6 cellular contexts compared by ENCODE assay signal in the genomic region with DNA sequence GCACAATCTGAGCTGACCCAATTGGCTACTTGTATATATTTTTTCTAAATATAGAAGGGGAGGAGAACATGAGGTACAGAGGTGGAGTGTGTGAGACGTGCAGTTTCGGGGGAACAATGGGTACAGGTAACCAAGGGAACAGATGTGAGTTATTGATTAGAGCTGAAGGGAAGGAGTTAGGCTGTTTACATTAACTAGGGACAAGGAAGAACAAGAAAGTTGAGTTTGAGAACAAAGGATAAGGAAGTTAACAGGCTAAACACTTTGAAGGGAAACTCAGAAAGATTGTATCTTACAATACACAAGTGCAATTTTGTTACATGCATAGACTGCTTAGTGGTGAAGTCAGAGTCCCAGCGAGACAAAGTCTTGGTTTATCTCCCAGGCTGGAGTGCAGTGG.
DNase-seq lines count a peak whose midpoint lies in the region; ATAC-seq, FAIRE-seq and TF ChIP-seq lines count a peak whose summit lies in the region.
"Not testable (repeated sequence)": the region's sequence is repeated elsewhere in the genome, so short reads cannot be mapped to it uniquely, and the experiment has no call there.

No MANE protein-coding gene starts in this region.

- not testable (repeated sequence) for H4K20me1 ChIP-seq in GM12878 (ENCODE audit: control insufficient read depth, insufficient read depth)

- H4K12ac ChIP-seq in trophoblast cell (ENCODE audit: low read depth, low read length) = not testable (repeated sequence)

- H3K79me2 ChIP-seq in GM12878 (ENCODE audit: control insufficient read depth, insufficient read depth, low read length); trophoblast cell (ENCODE audit: control insufficient read depth, insufficient read depth, low read length, poor library complexity): not testable (repeated sequence)

- H4K91ac ChIP-seq in trophoblast cell (ENCODE audit: low read depth, low read length) = not testable (repeated sequence)

- not testable (repeated sequence) for H2AK5ac ChIP-seq in trophoblast cell (ENCODE audit: low read length)

- not testable (repeated sequence) for H3K27me3 Mint-ChIP-seq in neural crest cell (ENCODE audit: low read depth)

- H3K23ac ChIP-seq in trophoblast cell (ENCODE audit: low read length) = not testable (repeated sequence)

- TF ChIP-seq CTCF in GM12878 (IDR thresholded peaks at IDR 0.05 in 2 of 3, conservative IDR thresholded peaks at IDR 0.05 in 1 of 3; ENCODE audit: control insufficient read depth in 2 of 3, extremely low read depth in 1 of 3, insufficient read depth in 1 of 3, low read depth in 3 of 3, low read length in 3 of 3); neural crest cell (conservative IDR thresholded peaks at IDR 0.05); testis (IDR thresholded peaks at IDR 0.05): not testable (repeated sequence)

- H3K18ac ChIP-seq in trophoblast cell (ENCODE audit: low read length) = not testable (repeated sequence)

- not testable (repeated sequence) for H3K14ac ChIP-seq in trophoblast cell (ENCODE audit: low read length)

- not testable (repeated sequence) for H3K4me1 ChIP-seq in GM12878 (ENCODE audit: control insufficient read depth, insufficient read depth, low read length); trophoblast cell (ENCODE audit: control insufficient read depth in 1 of 2, insufficient read depth in 2 of 2, low read length in 2 of 2); testis

- not testable (repeated sequence) for H2AFZ ChIP-seq in GM12878 (ENCODE audit: control insufficient read depth, low read depth, low read length); trophoblast cell (ENCODE audit: insufficient read depth, low read length, poor library complexity)

- SMC1A ChIA-PET in GM12878 (lab: Charles Lee; ENCODE audit: uncharacterized antibody, unreplicated experiment) = interaction anchor here (1.6 kb wide), 1 partner anchor 10 kb away, joined by 3 read pairs; no protein-coding TSS in a partner anchor

- H2BK5ac ChIP-seq in trophoblast cell (ENCODE audit: low read depth, low read length, poor library complexity) = not testable (repeated sequence)

- intact Hi-C loops in GM12878 (cut with micrococcal nuclease; ENCODE audit: unreplicated experiment); testis (cut with DNase I; ENCODE audit: low total_unique reads): not testable (repeated sequence)

- CTCF ChIA-PET in GM12878 (lab: Yijun Ruan, JAX) = interaction anchor here (1.2 kb wide), 1 partner anchor 174 kb away, joined by 3 read pairs; no protein-coding TSS in a partner anchor

- not testable (repeated sequence) for H3K9me3 Mint-ChIP-seq in neural crest cell

- not testable (repeated sequence) for H3K4me3 Mint-ChIP-seq in neural crest cell

- H3K79me1 ChIP-seq in trophoblast cell (ENCODE audit: low read length) = not testable (repeated sequence)

- not testable (repeated sequence) for H3K4me3 ChIP-seq in GM12878; trophoblast cell (ENCODE audit: low read depth, low read length); testis

- in situ Hi-C loops in GM12878 (cut with MboI) = not testable (repeated sequence)

- not testable (repeated sequence) for H3K4ac ChIP-seq in trophoblast cell (ENCODE audit: low read depth, low read length)

- not testable (repeated sequence) for FAIRE-seq in GM12878 (lab: Jason Lieb, UNC)

- H3K27me3 ChIP-seq in GM12878 (replicated peaks in 1 of 2; ENCODE audit: control insufficient read depth in 2 of 2, insufficient read depth in 2 of 2, low read length in 1 of 2); trophoblast cell (ENCODE audit: insufficient read depth, low read length); testis: not testable (repeated sequence)

- ATAC-seq in GM12878 = not testable (repeated sequence)

- not testable (repeated sequence) for H3K27ac ChIP-seq in GM12878 (ENCODE audit: control insufficient read depth, insufficient read depth)
- H3K27ac ChIP-seq in trophoblast cell (ENCODE audit: low read depth, low read length) (peak overlapping the region; percentile 69), testis (peak overlapping the region in 1 of 2 donors; percentile 37)

- POLR2A ChIA-PET in GM12878 (lab: Charles Lee) = not testable (repeated sequence)

- H3K9me3 ChIP-seq in GM12878 (replicated peaks; ENCODE audit: control insufficient read depth, insufficient read depth, low read length); trophoblast cell (ENCODE audit: insufficient read depth, low read depth, low read length); testis: not testable (repeated sequence)

- H3K36me3 ChIP-seq in GM12878 (ENCODE audit: control insufficient read depth in 2 of 2, insufficient read depth in 2 of 2, low read length in 1 of 2); trophoblast cell (ENCODE audit: control insufficient read depth in 1 of 2, insufficient read depth in 2 of 2, low read length in 2 of 2); testis (ENCODE audit: low read depth, missing control alignments): not testable (repeated sequence)

- RAD21 ChIA-PET in GM12878 (lab: Charles Lee; ENCODE audit: unreplicated experiment) = not testable (repeated sequence)

- TF ChIP-seq RAD21 in GM12878 (IDR thresholded peaks at IDR 0.05; ENCODE audit: insufficient read depth, low read depth, low read length) = not testable (repeated sequence)

- not testable (repeated sequence) for H2BK12ac ChIP-seq in trophoblast cell (ENCODE audit: low read length)

- not testable (repeated sequence) for H3K4me2 ChIP-seq in GM12878 (ENCODE audit: control insufficient read depth, insufficient read depth); trophoblast cell (ENCODE audit: low read length)

- not testable (repeated sequence) for H4K8ac ChIP-seq in trophoblast cell (ENCODE audit: low read depth, low read length)

- H3K27ac Mint-ChIP-seq in neural crest cell (ENCODE audit: unreplicated experiment) = peak overlapping the region; percentile 69

- not testable (repeated sequence) for BruUV-seq in GM12878 (replicated peaks; lab: Mats Ljungman, UMichigan)

- not testable (repeated sequence) for H3K9ac ChIP-seq in GM12878 (ENCODE audit: control insufficient read depth, insufficient read depth, low read length); trophoblast cell (ENCODE audit: low read length)

- not testable (repeated sequence) for H2BK120ac ChIP-seq in trophoblast cell (ENCODE audit: insufficient read depth, low read length, poor library complexity)

- TF ChIP-seq EP300 in GM12878 (IDR thresholded peaks at IDR 0.05; ENCODE audit: borderline replicate concordance in 1 of 2, control insufficient read depth in 1 of 2, low read depth in 2 of 2, low read length in 2 of 2) = not testable (repeated sequence)

- peak; percentile 8 for DNase-seq in ELF-1 (ENCODE audit: low read depth, low spot score)
- not testable (repeated sequence) for DNase-seq in GM12878 (ENCODE audit: low read depth, low spot score); neural crest cell (ENCODE audit: low read depth, low spot score); trophoblast cell
- DNase-seq in mucosa of gallbladder (ENCODE audit: low spot score) = peak; percentile 74
- peak; percentile 16 for DNase-seq in testis

- 0% methylated on average over 3 of the region's 3 CpGs for WGBS in GM12878 (ENCODE audit: insufficient coverage, insufficient replicate concordance, low lambda C conversion rate, missing lambda C conversion rate)
- WGBS in trophoblast cell (ENCODE audit: extremely low coverage, insufficient coverage, insufficient read length) = no CpG with 5 or more reads among the region's 3 CpGs
- WGBS in testis, 2 donors = 36 to 45% methylated on average over 3 of the region's 3 CpGs

- not testable (repeated sequence) for H3K36me3 Mint-ChIP-seq in neural crest cell (ENCODE audit: low read depth)

- H3K4me1 Mint-ChIP-seq in neural crest cell = not testable (repeated sequence)

- TF ChIP-seq POLR2A in GM12878 (IDR thresholded peaks at IDR 0.05; ENCODE audit: low read depth, low read length); testis (IDR thresholded peaks at IDR 0.05): not testable (repeated sequence)

TF ChIP-seq in GM12878, 131 proteins besides CTCF, POLR2A, EP300 and RAD21 (continues in another document):
- TF ChIP-seq, protein P1, sequence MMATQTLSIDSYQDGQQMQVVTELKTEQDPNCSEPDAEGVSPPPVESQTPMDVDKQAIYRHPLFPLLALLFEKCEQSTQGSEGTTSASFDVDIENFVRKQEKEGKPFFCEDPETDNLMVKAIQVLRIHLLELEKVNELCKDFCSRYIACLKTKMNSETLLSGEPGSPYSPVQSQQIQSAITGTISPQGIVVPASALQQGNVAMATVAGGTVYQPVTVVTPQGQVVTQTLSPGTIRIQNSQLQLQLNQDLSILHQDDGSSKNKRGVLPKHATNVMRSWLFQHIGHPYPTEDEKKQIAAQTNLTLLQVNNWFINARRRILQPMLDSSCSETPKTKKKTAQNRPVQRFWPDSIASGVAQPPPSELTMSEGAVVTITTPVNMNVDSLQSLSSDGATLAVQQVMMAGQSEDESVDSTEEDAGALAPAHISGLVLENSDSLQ (IDR thresholded peaks at IDR 0.05) = peak; percentile 36; the same call in 1 of the 2 replicates
- TF ChIP-seq ATF7 (IDR thresholded peaks at IDR 0.05; ENCODE audit: low read depth) (0 out of 2 replicates have a peak, but pooled peaks have one; percentile 36), MEF2B (IDR thresholded peaks at IDR 0.05; ENCODE audit: partially characterized antibody, poor library complexity, severe bottlenecking) (peak; percentile 40)
